Comparison of ENCODE assay signal across 8 cellular contexts in the genomic region with DNA sequence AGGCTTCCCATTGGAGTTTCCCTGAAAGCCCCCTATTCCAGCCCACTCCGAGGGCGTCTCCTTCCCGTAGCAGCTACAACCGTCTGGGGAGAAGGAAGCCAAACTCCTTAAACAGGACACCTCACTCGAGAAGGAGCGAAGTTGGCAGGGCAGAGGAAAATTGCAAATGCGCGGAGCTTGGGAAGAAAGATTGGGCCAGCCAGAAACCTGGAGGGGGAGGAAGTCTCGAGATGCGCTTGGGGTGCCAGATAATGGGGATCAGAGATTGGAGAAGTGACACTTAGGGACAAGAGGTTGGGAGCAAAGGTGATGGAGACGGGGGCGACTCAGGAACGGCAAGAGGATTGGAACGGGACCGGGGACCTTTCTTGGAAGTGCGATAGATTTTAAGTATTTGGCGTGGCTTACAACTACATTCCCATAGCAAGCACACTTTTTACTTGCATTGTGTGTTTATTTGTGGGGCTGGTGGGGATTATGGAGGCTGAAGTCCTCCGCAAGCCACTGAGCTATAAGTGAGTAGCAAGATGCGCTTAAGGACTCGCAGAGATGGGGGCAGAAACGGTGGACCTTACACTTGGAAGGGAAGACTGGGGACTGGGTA. TPM values are rescaled to one million over a fixed set of nuclear protein-coding genes. Genes with fewer than 3 reads are reported as not detected.
A peak's percentile ranks its signal among the peaks of the same experiment; 100 is the strongest.
DNase-seq lines count a peak whose midpoint lies in the region; ATAC-seq and TF ChIP-seq lines count a peak whose summit lies in the region.

No MANE protein-coding gene starts in this region.

- H3K4me1 Mint-ChIP-seq in IgD-negative memory B cell = peaks cover 21 to 30% (median 28%) of the 10 kb centered on the region in 3 donors
- peaks cover 38% of the 10 kb centered on the region for H3K4me1 Mint-ChIP-seq in chondrocyte (ENCODE audit: low read depth)
- H3K4me1 Mint-ChIP-seq in nephron progenitor cell = peaks cover 51% of the 10 kb centered on the region

- peak overlapping the region; percentile 97 for H3K4me2 ChIP-seq in DOHH2 (ENCODE audit: low read length)

- H3K27me3 Mint-ChIP-seq in IgD-negative memory B cell (peaks cover 40% of the 10 kb centered on the region), chondrocyte (ENCODE audit: low read depth) (peaks cover 53% of the 10 kb centered on the region), nephron progenitor cell (ENCODE audit: low read depth, poor library complexity) (peaks cover 92% of the 10 kb centered on the region)

- H3K9me3 Mint-ChIP-seq in IgD-negative memory B cell = peaks cover 0 to 1% (median 0%) of the 10 kb centered on the region in 3 donors
- H3K9me3 Mint-ChIP-seq in chondrocyte (ENCODE audit: low read depth) = no peaks in the 10 kb centered on the region
- no peaks in the 10 kb centered on the region for H3K9me3 Mint-ChIP-seq in nephron progenitor cell

- no peaks in the 10 kb centered on the region for H3K9me2 ChIP-seq in DOHH2 (replicated peaks; ENCODE audit: control insufficient read depth, low read length)

- H3K27ac Mint-ChIP-seq in IgD-negative memory B cell = peak overlapping the region in 2 of 3 donors; percentile 25
- H3K27ac Mint-ChIP-seq in chondrocyte (ENCODE audit: unreplicated experiment) = no peak overlapping the region
- no peak overlapping the region for H3K27ac Mint-ChIP-seq in nephron progenitor cell

- H3K4me1 ChIP-seq in DOHH2 (ENCODE audit: control insufficient read depth, low read length) = peaks cover 62% of the 10 kb centered on the region

- peak overlapping the region; percentile 66 for H3K27ac ChIP-seq in DOHH2 (ENCODE audit: low read depth, low read length)

- peaks cover 9% of the 10 kb centered on the region for H4K20me1 ChIP-seq in DOHH2 (ENCODE audit: control insufficient read depth, insufficient read depth, low read depth, low read length)

- TF ChIP-seq CTCF in DOHH2 (IDR thresholded peaks at IDR 0.05; ENCODE audit: low read depth, low read length, poor library complexity, severe bottlenecking) = no peak
- TF ChIP-seq CTCF in chondrocyte (IDR thresholded peaks at IDR 0.05) = no peak
- no peak for TF ChIP-seq CTCF in nephron progenitor cell (IDR thresholded peaks at IDR 0.05)

- intact Hi-C loops in head of caudate nucleus (cut with DNase I) = no loop called here

- H3K36me3 Mint-ChIP-seq in IgD-negative memory B cell (peaks cover 2% of the 10 kb centered on the region), chondrocyte (ENCODE audit: low read depth) (peaks cover 3% of the 10 kb centered on the region), nephron progenitor cell (ENCODE audit: low read depth) (no peaks in the 10 kb centered on the region)

- ATAC-seq in HG03095 (IDR thresholded peaks at IDR 0.05; ENCODE audit: unreplicated experiment) = no peak

- H3K79me2 ChIP-seq in DOHH2 (ENCODE audit: control insufficient read depth, low read length) = peaks cover 51% of the 10 kb centered on the region

- H3F3A ChIP-seq in DOHH2 (ENCODE audit: control insufficient read depth, insufficient read depth) = peaks cover 17% of the 10 kb centered on the region

- peak overlapping the region; percentile 73 to 94 (median 90) for H3K4me3 Mint-ChIP-seq in IgD-negative memory B cell
- H3K4me3 Mint-ChIP-seq in chondrocyte (ENCODE audit: unreplicated experiment) = peak overlapping the region; percentile 76
- H3K4me3 Mint-ChIP-seq in nephron progenitor cell = peak overlapping the region; percentile 89

- H3K36me3 ChIP-seq in DOHH2 (ENCODE audit: control insufficient read depth, low read length) = peaks cover 49% of the 10 kb centered on the region

- H3K9me3 ChIP-seq in DOHH2 (ENCODE audit: control insufficient read depth, insufficient read depth, low read length) = no peaks in the 10 kb centered on the region

- DNase-seq in chondrocyte (ENCODE audit: low spot score) (no peak), nephron progenitor cell (no peak), head of caudate nucleus (no peak), pons (ENCODE audit: low spot score) (no peak), middle frontal gyrus (ENCODE audit: extremely low spot score, low spot score) (no peak)

- peaks cover 17% of the 10 kb centered on the region for H3K27me3 ChIP-seq in DOHH2 (ENCODE audit: control insufficient read depth, low read length)

- peak overlapping the region; percentile 99 for H3K4me3 ChIP-seq in DOHH2 (ENCODE audit: low read length)

RNA-seq across cellular contexts. Expression of a gene that starts 0.9 kb away (rescaled TPM):
- 3.7 TPM for polyA plus RNA-seq in IgD-negative memory B cell
- total RNA-seq in chondrocyte = 0.31 to 0.80 TPM (median 0.49 TPM) in 3 replicates

RNA-seq across cellular contexts. Expression of a gene that starts 30.4 kb away (rescaled TPM):
- 11.3 TPM for polyA plus RNA-seq in IgD-negative memory B cell
- total RNA-seq in chondrocyte = 30.3 to 33.7 TPM (median 30.8 TPM) in 3 replicates

Comparison
In these comparisons a context has a peak if more than half of its experiments do, and no peak if none do; other contexts are left out.
1. H3K27ac Mint-ChIP-seq: peak in IgD-negative memory B cell (2 of 3); none in chondrocyte (single experiment) and nephron progenitor cell (single experiment).
2. Peak in every context shown above with its lines, with median percentiles within 50 percentile points of each other: H3K4me3 Mint-ChIP-seq.